ENCODE assay signal across 1 cellular context in the genomic region with DNA sequence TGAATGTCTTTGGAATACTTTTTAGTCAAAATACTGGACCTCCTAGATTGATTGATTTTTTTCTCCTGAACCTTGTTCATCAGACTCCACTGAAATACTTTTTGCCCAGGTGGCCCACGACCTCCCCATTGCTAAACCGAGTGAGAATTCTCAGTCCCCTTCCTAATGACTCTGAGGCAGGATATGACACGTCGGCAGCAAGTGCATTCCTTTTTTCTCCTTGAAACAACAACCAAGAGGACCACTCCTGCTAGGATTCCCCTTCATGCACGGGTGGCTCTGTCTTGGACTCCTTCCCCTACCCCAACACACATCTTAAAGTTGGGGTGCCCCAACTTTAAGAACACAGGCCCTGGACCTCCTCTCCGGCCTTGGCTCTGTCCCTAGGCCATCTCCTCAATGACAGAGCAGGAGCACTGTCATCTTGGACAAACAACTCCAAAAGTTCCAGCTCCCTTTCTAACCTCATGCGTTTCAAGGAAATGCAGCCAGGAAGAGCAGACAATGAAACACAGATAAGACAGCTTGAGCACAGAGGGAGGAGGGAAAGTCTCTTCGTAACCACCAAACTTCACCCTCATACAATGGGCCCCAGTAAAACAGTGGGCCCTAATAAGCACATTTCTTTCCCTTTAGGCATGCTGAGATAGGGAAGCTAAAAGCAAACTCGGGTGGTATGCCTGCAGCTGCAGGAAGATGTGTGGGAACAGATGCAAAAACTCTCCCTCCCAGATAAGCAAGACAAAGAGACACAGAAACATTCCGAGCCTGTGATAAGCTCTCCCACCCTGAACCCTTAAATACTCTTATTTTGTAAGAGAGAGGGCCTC.
A peak's percentile ranks its signal among the peaks of the same experiment; 100 is the strongest.
TF ChIP-seq lines count a peak whose summit lies in the region.

No MANE protein-coding gene starts in this region.

TF ChIP-seq in K562, 482 proteins besides CTCF, POLR2A, EP300 and RAD21 (continued from another document and continues in another):
- TF ChIP-seq, protein P1, sequence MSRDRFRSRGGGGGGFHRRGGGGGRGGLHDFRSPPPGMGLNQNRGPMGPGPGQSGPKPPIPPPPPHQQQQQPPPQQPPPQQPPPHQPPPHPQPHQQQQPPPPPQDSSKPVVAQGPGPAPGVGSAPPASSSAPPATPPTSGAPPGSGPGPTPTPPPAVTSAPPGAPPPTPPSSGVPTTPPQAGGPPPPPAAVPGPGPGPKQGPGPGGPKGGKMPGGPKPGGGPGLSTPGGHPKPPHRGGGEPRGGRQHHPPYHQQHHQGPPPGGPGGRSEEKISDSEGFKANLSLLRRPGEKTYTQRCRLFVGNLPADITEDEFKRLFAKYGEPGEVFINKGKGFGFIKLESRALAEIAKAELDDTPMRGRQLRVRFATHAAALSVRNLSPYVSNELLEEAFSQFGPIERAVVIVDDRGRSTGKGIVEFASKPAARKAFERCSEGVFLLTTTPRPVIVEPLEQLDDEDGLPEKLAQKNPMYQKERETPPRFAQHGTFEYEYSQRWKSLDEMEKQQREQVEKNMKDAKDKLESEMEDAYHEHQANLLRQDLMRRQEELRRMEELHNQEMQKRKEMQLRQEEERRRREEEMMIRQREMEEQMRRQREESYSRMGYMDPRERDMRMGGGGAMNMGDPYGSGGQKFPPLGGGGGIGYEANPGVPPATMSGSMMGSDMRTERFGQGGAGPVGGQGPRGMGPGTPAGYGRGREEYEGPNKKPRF (IDR thresholded peaks at IDR 0.05; ENCODE audit: low read depth, low read length): no peak
- TF ChIP-seq, protein P2, sequence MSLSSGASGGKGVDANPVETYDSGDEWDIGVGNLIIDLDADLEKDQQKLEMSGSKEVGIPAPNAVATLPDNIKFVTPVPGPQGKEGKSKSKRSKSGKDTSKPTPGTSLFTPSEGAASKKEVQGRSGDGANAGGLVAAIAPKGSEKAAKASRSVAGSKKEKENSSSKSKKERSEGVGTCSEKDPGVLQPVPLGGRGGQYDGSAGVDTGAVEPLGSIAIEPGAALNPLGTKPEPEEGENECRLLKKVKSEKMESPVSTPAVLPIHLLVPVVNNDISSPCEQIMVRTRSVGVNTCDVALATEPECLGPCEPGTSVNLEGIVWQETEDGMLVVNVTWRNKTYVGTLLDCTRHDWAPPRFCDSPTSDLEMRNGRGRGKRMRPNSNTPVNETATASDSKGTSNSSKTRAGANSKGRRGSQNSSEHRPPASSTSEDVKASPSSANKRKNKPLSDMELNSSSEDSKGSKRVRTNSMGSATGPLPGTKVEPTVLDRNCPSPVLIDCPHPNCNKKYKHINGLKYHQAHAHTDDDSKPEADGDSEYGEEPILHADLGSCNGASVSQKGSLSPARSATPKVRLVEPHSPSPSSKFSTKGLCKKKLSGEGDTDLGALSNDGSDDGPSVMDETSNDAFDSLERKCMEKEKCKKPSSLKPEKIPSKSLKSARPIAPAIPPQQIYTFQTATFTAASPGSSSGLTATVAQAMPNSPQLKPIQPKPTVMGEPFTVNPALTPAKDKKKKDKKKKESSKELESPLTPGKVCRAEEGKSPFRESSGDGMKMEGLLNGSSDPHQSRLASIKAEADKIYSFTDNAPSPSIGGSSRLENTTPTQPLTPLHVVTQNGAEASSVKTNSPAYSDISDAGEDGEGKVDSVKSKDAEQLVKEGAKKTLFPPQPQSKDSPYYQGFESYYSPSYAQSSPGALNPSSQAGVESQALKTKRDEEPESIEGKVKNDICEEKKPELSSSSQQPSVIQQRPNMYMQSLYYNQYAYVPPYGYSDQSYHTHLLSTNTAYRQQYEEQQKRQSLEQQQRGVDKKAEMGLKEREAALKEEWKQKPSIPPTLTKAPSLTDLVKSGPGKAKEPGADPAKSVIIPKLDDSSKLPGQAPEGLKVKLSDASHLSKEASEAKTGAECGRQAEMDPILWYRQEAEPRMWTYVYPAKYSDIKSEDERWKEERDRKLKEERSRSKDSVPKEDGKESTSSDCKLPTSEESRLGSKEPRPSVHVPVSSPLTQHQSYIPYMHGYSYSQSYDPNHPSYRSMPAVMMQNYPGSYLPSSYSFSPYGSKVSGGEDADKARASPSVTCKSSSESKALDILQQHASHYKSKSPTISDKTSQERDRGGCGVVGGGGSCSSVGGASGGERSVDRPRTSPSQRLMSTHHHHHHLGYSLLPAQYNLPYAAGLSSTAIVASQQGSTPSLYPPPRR (CRISPR knock-in tag; IDR thresholded peaks at IDR 0.05; ENCODE audit: borderline replicate concordance): no peak
- TF ChIP-seq MCM3 (IDR thresholded peaks at IDR 0.05) (no peak), SMARCE1 (IDR thresholded peaks at IDR 0.05) (peak; percentile 72), NFE2 (IDR thresholded peaks at IDR 0.05; ENCODE audit: low read depth) (no peak), TSC22D4 (tag; IDR thresholded peaks at IDR 0.05) (no peak), ZNF224 (CRISPR knock-in tag; IDR thresholded peaks at IDR 0.05) (no peak), TRIM24 (IDR thresholded peaks at IDR 0.05) (peak; percentile 56 to 86; a peak in 3 of 4 replicates), DDX20 (tag; IDR thresholded peaks at IDR 0.05; ENCODE audit: low read depth) (no peak), NONO (IDR thresholded peaks at IDR 0.05; ENCODE audit: low read depth in 2 of 2, low read length in 1 of 2) (no peak), RBM39 (optimal IDR thresholded peaks at IDR 0.05; ENCODE audit: low read depth, low read length) (no peak), DPF2 (IDR thresholded peaks at IDR 0.05) (peak; percentile 86), RBM22 (IDR thresholded peaks at IDR 0.05; ENCODE audit: low read depth, low read length, poor library complexity, severe bottlenecking) (no peak), ZNF79 (CRISPR knock-in tag; IDR thresholded peaks at IDR 0.05; ENCODE audit: low read depth) (no peak), ZC3H8 (IDR thresholded peaks at IDR 0.05) (no peak), RBM17 (IDR thresholded peaks at IDR 0.05; ENCODE audit: borderline replicate concordance, low read depth, low read length) (no peak), ZNF124 (CRISPR knock-in tag; IDR thresholded peaks at IDR 0.05) (no peak), CBX3 (IDR thresholded peaks at IDR 0.05; ENCODE audit: borderline replicate concordance in 1 of 2, low read length in 2 of 2) (no peak; a peak in 1 of 3 replicates), L3MBTL2 (IDR thresholded peaks at IDR 0.05) (peak; percentile 69), KLF16 (IDR thresholded peaks at IDR 0.05) (peak; percentile 88), FOXA1 (IDR thresholded peaks at IDR 0.05; ENCODE audit: borderline replicate concordance) (no peak), CBFA2T2 (conservative IDR thresholded peaks at IDR 0.05) (peak; percentile 92), GATA2 (CRISPR knock-in tag; IDR thresholded peaks at IDR 0.05) (peak; percentile 47; the same call in 1 of the 2 replicates), PHB2 (IDR thresholded peaks at IDR 0.05; ENCODE audit: low read depth) (peak; percentile 37), PHTF2 (CRISPR knock-in tag; IDR thresholded peaks at IDR 0.05) (no peak), ZBTB7A (IDR thresholded peaks at IDR 0.05; ENCODE audit: borderline replicate concordance, control insufficient read depth, low read depth, low read length) (no peak)
- TF ChIP-seq, protein P3, sequence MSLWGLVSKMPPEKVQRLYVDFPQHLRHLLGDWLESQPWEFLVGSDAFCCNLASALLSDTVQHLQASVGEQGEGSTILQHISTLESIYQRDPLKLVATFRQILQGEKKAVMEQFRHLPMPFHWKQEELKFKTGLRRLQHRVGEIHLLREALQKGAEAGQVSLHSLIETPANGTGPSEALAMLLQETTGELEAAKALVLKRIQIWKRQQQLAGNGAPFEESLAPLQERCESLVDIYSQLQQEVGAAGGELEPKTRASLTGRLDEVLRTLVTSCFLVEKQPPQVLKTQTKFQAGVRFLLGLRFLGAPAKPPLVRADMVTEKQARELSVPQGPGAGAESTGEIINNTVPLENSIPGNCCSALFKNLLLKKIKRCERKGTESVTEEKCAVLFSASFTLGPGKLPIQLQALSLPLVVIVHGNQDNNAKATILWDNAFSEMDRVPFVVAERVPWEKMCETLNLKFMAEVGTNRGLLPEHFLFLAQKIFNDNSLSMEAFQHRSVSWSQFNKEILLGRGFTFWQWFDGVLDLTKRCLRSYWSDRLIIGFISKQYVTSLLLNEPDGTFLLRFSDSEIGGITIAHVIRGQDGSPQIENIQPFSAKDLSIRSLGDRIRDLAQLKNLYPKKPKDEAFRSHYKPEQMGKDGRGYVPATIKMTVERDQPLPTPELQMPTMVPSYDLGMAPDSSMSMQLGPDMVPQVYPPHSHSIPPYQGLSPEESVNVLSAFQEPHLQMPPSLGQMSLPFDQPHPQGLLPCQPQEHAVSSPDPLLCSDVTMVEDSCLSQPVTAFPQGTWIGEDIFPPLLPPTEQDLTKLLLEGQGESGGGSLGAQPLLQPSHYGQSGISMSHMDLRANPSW (CRISPR knock-in tag; IDR thresholded peaks at IDR 0.05): no peak
- TF ChIP-seq, protein P4, sequence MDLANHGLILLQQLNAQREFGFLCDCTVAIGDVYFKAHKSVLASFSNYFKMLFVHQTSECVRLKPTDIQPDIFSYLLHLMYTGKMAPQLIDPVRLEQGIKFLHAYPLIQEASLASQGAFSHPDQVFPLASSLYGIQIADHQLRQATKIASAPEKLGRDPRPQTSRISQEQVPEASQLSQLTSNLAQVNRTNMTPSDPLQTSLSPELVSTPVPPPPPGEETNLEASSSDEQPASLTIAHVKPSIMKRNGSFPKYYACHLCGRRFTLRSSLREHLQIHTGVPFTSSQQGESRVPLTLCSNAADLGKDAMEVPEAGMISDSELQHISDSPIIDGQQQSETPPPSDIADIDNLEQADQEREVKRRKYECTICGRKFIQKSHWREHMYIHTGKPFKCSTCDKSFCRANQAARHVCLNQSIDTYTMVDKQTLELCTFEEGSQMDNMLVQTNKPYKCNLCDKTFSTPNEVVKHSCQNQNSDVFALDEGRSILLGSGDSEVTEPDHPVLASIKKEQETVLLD (IDR thresholded peaks at IDR 0.05): peak; percentile 59; the same call in 1 of the 2 replicates
- TF ChIP-seq, protein P5, sequence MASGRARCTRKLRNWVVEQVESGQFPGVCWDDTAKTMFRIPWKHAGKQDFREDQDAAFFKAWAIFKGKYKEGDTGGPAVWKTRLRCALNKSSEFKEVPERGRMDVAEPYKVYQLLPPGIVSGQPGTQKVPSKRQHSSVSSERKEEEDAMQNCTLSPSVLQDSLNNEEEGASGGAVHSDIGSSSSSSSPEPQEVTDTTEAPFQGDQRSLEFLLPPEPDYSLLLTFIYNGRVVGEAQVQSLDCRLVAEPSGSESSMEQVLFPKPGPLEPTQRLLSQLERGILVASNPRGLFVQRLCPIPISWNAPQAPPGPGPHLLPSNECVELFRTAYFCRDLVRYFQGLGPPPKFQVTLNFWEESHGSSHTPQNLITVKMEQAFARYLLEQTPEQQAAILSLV (tag; IDR thresholded peaks at IDR 0.05): peak; percentile 43; the same call in 1 of the 2 replicates
- TF ChIP-seq, protein P6, sequence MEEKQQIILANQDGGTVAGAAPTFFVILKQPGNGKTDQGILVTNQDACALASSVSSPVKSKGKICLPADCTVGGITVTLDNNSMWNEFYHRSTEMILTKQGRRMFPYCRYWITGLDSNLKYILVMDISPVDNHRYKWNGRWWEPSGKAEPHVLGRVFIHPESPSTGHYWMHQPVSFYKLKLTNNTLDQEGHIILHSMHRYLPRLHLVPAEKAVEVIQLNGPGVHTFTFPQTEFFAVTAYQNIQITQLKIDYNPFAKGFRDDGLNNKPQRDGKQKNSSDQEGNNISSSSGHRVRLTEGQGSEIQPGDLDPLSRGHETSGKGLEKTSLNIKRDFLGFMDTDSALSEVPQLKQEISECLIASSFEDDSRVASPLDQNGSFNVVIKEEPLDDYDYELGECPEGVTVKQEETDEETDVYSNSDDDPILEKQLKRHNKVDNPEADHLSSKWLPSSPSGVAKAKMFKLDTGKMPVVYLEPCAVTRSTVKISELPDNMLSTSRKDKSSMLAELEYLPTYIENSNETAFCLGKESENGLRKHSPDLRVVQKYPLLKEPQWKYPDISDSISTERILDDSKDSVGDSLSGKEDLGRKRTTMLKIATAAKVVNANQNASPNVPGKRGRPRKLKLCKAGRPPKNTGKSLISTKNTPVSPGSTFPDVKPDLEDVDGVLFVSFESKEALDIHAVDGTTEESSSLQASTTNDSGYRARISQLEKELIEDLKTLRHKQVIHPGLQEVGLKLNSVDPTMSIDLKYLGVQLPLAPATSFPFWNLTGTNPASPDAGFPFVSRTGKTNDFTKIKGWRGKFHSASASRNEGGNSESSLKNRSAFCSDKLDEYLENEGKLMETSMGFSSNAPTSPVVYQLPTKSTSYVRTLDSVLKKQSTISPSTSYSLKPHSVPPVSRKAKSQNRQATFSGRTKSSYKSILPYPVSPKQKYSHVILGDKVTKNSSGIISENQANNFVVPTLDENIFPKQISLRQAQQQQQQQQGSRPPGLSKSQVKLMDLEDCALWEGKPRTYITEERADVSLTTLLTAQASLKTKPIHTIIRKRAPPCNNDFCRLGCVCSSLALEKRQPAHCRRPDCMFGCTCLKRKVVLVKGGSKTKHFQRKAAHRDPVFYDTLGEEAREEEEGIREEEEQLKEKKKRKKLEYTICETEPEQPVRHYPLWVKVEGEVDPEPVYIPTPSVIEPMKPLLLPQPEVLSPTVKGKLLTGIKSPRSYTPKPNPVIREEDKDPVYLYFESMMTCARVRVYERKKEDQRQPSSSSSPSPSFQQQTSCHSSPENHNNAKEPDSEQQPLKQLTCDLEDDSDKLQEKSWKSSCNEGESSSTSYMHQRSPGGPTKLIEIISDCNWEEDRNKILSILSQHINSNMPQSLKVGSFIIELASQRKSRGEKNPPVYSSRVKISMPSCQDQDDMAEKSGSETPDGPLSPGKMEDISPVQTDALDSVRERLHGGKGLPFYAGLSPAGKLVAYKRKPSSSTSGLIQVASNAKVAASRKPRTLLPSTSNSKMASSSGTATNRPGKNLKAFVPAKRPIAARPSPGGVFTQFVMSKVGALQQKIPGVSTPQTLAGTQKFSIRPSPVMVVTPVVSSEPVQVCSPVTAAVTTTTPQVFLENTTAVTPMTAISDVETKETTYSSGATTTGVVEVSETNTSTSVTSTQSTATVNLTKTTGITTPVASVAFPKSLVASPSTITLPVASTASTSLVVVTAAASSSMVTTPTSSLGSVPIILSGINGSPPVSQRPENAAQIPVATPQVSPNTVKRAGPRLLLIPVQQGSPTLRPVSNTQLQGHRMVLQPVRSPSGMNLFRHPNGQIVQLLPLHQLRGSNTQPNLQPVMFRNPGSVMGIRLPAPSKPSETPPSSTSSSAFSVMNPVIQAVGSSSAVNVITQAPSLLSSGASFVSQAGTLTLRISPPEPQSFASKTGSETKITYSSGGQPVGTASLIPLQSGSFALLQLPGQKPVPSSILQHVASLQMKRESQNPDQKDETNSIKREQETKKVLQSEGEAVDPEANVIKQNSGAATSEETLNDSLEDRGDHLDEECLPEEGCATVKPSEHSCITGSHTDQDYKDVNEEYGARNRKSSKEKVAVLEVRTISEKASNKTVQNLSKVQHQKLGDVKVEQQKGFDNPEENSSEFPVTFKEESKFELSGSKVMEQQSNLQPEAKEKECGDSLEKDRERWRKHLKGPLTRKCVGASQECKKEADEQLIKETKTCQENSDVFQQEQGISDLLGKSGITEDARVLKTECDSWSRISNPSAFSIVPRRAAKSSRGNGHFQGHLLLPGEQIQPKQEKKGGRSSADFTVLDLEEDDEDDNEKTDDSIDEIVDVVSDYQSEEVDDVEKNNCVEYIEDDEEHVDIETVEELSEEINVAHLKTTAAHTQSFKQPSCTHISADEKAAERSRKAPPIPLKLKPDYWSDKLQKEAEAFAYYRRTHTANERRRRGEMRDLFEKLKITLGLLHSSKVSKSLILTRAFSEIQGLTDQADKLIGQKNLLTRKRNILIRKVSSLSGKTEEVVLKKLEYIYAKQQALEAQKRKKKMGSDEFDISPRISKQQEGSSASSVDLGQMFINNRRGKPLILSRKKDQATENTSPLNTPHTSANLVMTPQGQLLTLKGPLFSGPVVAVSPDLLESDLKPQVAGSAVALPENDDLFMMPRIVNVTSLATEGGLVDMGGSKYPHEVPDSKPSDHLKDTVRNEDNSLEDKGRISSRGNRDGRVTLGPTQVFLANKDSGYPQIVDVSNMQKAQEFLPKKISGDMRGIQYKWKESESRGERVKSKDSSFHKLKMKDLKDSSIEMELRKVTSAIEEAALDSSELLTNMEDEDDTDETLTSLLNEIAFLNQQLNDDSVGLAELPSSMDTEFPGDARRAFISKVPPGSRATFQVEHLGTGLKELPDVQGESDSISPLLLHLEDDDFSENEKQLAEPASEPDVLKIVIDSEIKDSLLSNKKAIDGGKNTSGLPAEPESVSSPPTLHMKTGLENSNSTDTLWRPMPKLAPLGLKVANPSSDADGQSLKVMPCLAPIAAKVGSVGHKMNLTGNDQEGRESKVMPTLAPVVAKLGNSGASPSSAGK (IDR thresholded peaks at IDR 0.05): peak; percentile 69
